ENCODE assay signal across 17 cellular contexts in the genomic region with DNA sequence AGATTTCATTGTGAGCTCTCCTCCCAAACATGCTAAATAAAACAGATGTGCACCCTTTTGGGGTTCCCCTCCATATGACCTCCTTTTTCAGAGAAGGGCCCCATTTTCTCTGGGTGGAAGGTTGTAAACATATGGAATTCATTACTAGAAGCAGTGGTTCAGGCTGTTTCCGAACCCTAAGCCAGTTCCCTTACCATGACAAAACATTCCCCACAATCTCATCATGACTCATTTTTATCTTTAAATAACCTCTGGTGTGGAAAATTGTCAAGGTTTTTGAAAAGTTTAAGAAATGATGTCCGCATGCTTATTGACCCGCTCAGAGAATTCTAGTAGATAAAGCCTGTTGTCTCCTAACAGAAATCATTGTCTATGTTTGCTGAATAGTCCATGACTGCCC.
DNase-seq lines count a peak whose midpoint lies in the region; FAIRE-seq and TF ChIP-seq lines count a peak whose summit lies in the region.
"Had no signal": no experiment of that assay in that cellular context is flagged by ENCODE, and none has a peak within 500 bp of the region (broad histone marks: within the 10 kb centered on the region; RNA-seq: fewer than 3 reads in every experiment).

No MANE protein-coding gene starts in this region.

- peaks cover 7% of the 10 kb centered on the region; the same call in 1 of the 2 replicates for H3K9me3 Mint-ChIP-seq in HFFc6
- H3K9me3 Mint-ChIP-seq: activated naive CD4-positive, alpha-beta T cell treated with anti-CD3 and anti-CD28 coated beads, Interleukin-2, amount 50 U/mL, for 24 hours had no signal

- intact Hi-C loops in posterior cingulate gyrus (cut with DNase I), result loop anchor here (10.0 kb wide), 1 partner anchor 126 kb away; a partner anchor contains a TSS

- no peaks in the 10 kb centered on the region for H3K27me3 Mint-ChIP-seq in HFFc6 (ENCODE audit: insufficient read depth)

- peak; percentile 72 for DNase-seq in AG08395 (ENCODE audit: low spot score)
- DNase-seq in HFFc6, result peak; percentile 83
- peak; percentile 67 for DNase-seq in choroid plexus epithelial cell (ENCODE audit: low read depth)
- DNase-seq in myocyte (ENCODE audit: low read depth), result peak; percentile 29
- DNase-seq in SIG-M5 treated with dmso at 0.1 percent for 504 hours (lab: John Stamatoyannopoulos, UW; ENCODE audit: unreplicated experiment), result no peak
- no peak for DNase-seq in dermis blood vessel endothelial cell
- DNase-seq in H54 (ENCODE audit: insufficient read length, low spot score), result no peak
- no peak for DNase-seq in posterior cingulate gyrus
- DNase-seq: activated CD4-positive, alpha-beta T cell treated with anti-CD3 and anti-CD28 coated beads for 48 hours; activated T-cell treated with anti-CD3 and anti-CD28 coated beads for 4 hours; cerebellar nuclear complex; hippocampal formation; NCI-H1694 treated with DMSO at 0.1 percent for 48 hours; NCI-H510A had no signal

- peaks cover 6% of the 10 kb centered on the region; the same call in 1 of the 2 replicates for H3K36me3 Mint-ChIP-seq in HFFc6 (ENCODE audit: low read depth)
- H3K36me3 Mint-ChIP-seq: activated naive CD4-positive, alpha-beta T cell treated with anti-CD3 and anti-CD28 coated beads, Interleukin-2, amount 50 U/mL, for 24 hours had no signal

- FAIRE-seq in H54 (lab: Jason Lieb, UNC), result no peak
- FAIRE-seq: HTR-8/SVneo had no signal

- TF ChIP-seq CTCF in HFFc6 (IDR thresholded peaks at IDR 0.05) (no peak), choroid plexus epithelial cell (conservative IDR thresholded peaks at IDR 0.05; ENCODE audit: low read depth, low read length) (no peak)

- peak overlapping the region; percentile 79 for H3K27ac Mint-ChIP-seq in HFFc6
- H3K27ac Mint-ChIP-seq: activated naive CD4-positive, alpha-beta T cell treated with anti-CD3 and anti-CD28 coated beads, Interleukin-2, amount 50 U/mL, for 24 hours had no signal

- peaks cover 41% of the 10 kb centered on the region for H3K4me1 Mint-ChIP-seq in HFFc6 (ENCODE audit: low read depth)
- H3K4me1 Mint-ChIP-seq: activated naive CD4-positive, alpha-beta T cell treated with anti-CD3 and anti-CD28 coated beads, Interleukin-2, amount 50 U/mL, for 24 hours had no signal

- H3K4me3 Mint-ChIP-seq in HFFc6, result peak overlapping the region; percentile 73
- H3K4me3 Mint-ChIP-seq: activated naive CD4-positive, alpha-beta T cell treated with anti-CD3 and anti-CD28 coated beads, Interleukin-2, amount 50 U/mL, for 24 hours had no signal

- H3K4me3 ChIP-seq in choroid plexus epithelial cell (ENCODE audit: low read depth, low read length), result no peak overlapping the region
- H3K4me3 ChIP-seq: BLaER1 had no signal

- no peak for TF ChIP-seq POLR2A in H54 (IDR thresholded peaks at IDR 0.05; ENCODE audit: low read depth, low read length)

Comparison
In these comparisons a context has a peak if more than half of its experiments do, and no peak if none do; other contexts are left out.
1. DNase-seq: peak in AG08395 (single experiment), HFFc6 (single experiment), choroid plexus epithelial cell (single experiment) and myocyte (single experiment); none in SIG-M5 treated with dmso at 0.1 percent for 504 hours (single experiment), dermis blood vessel endothelial cell (single experiment), H54 (single experiment) and posterior cingulate gyrus (0 of 10).